ENCODE assay signal across 1 cellular context in genomic region chr17:61460796-61461585, GRCh38.
TF ChIP-seq lines count a peak whose summit lies in the region.

No MANE protein-coding gene starts in this region.

TF ChIP-seq in HepG2, 621 proteins besides CTCF, POLR2A, EP300 and RAD21 (continued from another document and continues in another):
- TF ChIP-seq, protein P1, sequence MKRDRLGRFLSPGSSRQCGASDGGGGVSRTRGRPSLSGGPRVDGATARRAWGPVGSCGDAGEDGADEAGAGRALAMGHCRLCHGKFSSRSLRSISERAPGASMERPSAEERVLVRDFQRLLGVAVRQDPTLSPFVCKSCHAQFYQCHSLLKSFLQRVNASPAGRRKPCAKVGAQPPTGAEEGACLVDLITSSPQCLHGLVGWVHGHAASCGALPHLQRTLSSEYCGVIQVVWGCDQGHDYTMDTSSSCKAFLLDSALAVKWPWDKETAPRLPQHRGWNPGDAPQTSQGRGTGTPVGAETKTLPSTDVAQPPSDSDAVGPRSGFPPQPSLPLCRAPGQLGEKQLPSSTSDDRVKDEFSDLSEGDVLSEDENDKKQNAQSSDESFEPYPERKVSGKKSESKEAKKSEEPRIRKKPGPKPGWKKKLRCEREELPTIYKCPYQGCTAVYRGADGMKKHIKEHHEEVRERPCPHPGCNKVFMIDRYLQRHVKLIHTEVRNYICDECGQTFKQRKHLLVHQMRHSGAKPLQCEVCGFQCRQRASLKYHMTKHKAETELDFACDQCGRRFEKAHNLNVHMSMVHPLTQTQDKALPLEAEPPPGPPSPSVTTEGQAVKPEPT (CRISPR knock-in tag; IDR thresholded peaks at IDR 0.05; ENCODE audit: low read depth), result no peak
- TF ChIP-seq ZNF281 (CRISPR knock-in tag; IDR thresholded peaks at IDR 0.05; ENCODE audit: borderline replicate concordance) (0 out of 2 replicates have a peak, but pooled peaks have one; percentile 12), ZBTB7B (CRISPR knock-in tag; IDR thresholded peaks at IDR 0.05) (peak; percentile 54), FOXP1 (IDR thresholded peaks at IDR 0.05) (no peak), FOXP1 (CRISPR knock-in tag; IDR thresholded peaks at IDR 0.05) (peak; percentile 86), CBFB (CRISPR knock-in tag; IDR thresholded peaks at IDR 0.05) (0 out of 2 replicates have a peak, but pooled peaks have one; percentile 70), ZNF775 (CRISPR knock-in tag; IDR thresholded peaks at IDR 0.05; ENCODE audit: borderline replicate concordance) (peak; percentile 71; the same call in 1 of the 2 replicates), MEF2D (CRISPR knock-in tag; IDR thresholded peaks at IDR 0.05) (no peak; the same call in 1 of the 2 replicates), MXI1 (IDR thresholded peaks at IDR 0.05; ENCODE audit: borderline replicate concordance, low read depth, low read length) (no peak), ETV6 (CRISPR knock-in tag; conservative IDR thresholded peaks at IDR 0.05) (no peak), SATB2 (CRISPR knock-in tag; IDR thresholded peaks at IDR 0.05) (no peak), ZNF121 (CRISPR knock-in tag; IDR thresholded peaks at IDR 0.05) (no peak), SMARCC2 (IDR thresholded peaks at IDR 0.05) (no peak), KLF16 (CRISPR knock-in tag; IDR thresholded peaks at IDR 0.05) (peak in 1 of 2 experiments; percentile 60; a peak in 1 of 4 replicates), DBP (CRISPR knock-in tag; IDR thresholded peaks at IDR 0.05; ENCODE audit: not compliant biosample characterization) (no peak), SP1 (IDR thresholded peaks at IDR 0.05) (no peak), SP1 (CRISPR knock-in tag; IDR thresholded peaks at IDR 0.05) (no peak), RBAK (CRISPR knock-in tag; IDR thresholded peaks at IDR 0.05) (no peak), ZNF678 (CRISPR knock-in tag; IDR thresholded peaks at IDR 0.05) (no peak; the same call in 1 of the 2 replicates), ZFY (CRISPR knock-in tag; IDR thresholded peaks at IDR 0.05) (peak; percentile 37; the same call in 1 of the 2 replicates), ZNF780A (CRISPR knock-in tag; IDR thresholded peaks at IDR 0.05) (no peak), ZNF331 (CRISPR knock-in tag; IDR thresholded peaks at IDR 0.05) (peak; percentile 78), MTF2 (CRISPR knock-in tag; IDR thresholded peaks at IDR 0.05; ENCODE audit: borderline replicate concordance) (no peak), ZNF576 (CRISPR knock-in tag; IDR thresholded peaks at IDR 0.05) (no peak), MEIS1 (CRISPR knock-in tag; IDR thresholded peaks at IDR 0.05; ENCODE audit: borderline replicate concordance) (no peak; the same call in 1 of the 2 replicates), MYNN (CRISPR knock-in tag; IDR thresholded peaks at IDR 0.05; ENCODE audit: low read depth) (no peak), NR0B2 (CRISPR knock-in tag; IDR thresholded peaks at IDR 0.05) (no peak), ZNF766 (CRISPR knock-in tag; IDR thresholded peaks at IDR 0.05; ENCODE audit: borderline replicate concordance) (no peak), NFE2L1 (CRISPR knock-in tag; IDR thresholded peaks at IDR 0.05; ENCODE audit: borderline replicate concordance) (no peak), ZNF552 (CRISPR knock-in tag; IDR thresholded peaks at IDR 0.05; ENCODE audit: borderline replicate concordance) (no peak), POLR2AphosphoS5 (IDR thresholded peaks at IDR 0.05; ENCODE audit: low read depth, low read length) (no peak), ARNTL (CRISPR knock-in tag; IDR thresholded peaks at IDR 0.05) (no peak), TSC22D2 (CRISPR knock-in tag; IDR thresholded peaks at IDR 0.05; ENCODE audit: borderline replicate concordance) (no peak; the same call in 1 of the 2 replicates), FOSL1 (CRISPR knock-in tag; IDR thresholded peaks at IDR 0.05; ENCODE audit: borderline replicate concordance) (peak; percentile 38; the same call in 1 of the 2 replicates), ZNF451 (CRISPR knock-in tag; IDR thresholded peaks at IDR 0.05) (no peak), CHCHD3 (CRISPR knock-in tag; IDR thresholded peaks at IDR 0.05) (no peak), KAT2B (IDR thresholded peaks at IDR 0.05; ENCODE audit: borderline replicate concordance, low read depth, low read length) (no peak), ZNF605 (CRISPR knock-in tag; IDR thresholded peaks at IDR 0.05) (peak; percentile 53; the same call in 1 of the 2 replicates), GATA4 (IDR thresholded peaks at IDR 0.05; ENCODE audit: borderline replicate concordance, low read depth) (peak; percentile 91; the same call in 1 of the 2 replicates), ZNF282 (IDR thresholded peaks at IDR 0.05; ENCODE audit: partially characterized antibody) (no peak), NR1H2 (CRISPR knock-in tag; IDR thresholded peaks at IDR 0.05; ENCODE audit: borderline replicate concordance, low read depth) (no peak), DRAP1 (CRISPR knock-in tag; IDR thresholded peaks at IDR 0.05) (peak; percentile 43; the same call in 1 of the 2 replicates), TP53 (CRISPR knock-in tag; conservative IDR thresholded peaks at IDR 0.05) (no peak), CCAR2 (optimal IDR thresholded peaks at IDR 0.05; ENCODE audit: low read depth, low read length) (no peak)
- TF ChIP-seq, protein P2, sequence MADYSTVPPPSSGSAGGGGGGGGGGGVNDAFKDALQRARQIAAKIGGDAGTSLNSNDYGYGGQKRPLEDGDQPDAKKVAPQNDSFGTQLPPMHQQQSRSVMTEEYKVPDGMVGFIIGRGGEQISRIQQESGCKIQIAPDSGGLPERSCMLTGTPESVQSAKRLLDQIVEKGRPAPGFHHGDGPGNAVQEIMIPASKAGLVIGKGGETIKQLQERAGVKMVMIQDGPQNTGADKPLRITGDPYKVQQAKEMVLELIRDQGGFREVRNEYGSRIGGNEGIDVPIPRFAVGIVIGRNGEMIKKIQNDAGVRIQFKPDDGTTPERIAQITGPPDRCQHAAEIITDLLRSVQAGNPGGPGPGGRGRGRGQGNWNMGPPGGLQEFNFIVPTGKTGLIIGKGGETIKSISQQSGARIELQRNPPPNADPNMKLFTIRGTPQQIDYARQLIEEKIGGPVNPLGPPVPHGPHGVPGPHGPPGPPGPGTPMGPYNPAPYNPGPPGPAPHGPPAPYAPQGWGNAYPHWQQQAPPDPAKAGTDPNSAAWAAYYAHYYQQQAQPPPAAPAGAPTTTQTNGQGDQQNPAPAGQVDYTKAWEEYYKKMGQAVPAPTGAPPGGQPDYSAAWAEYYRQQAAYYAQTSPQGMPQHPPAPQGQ (CRISPR knock-in tag; IDR thresholded peaks at IDR 0.05; ENCODE audit: borderline replicate concordance), result no peak
- TF ChIP-seq, protein P3, sequence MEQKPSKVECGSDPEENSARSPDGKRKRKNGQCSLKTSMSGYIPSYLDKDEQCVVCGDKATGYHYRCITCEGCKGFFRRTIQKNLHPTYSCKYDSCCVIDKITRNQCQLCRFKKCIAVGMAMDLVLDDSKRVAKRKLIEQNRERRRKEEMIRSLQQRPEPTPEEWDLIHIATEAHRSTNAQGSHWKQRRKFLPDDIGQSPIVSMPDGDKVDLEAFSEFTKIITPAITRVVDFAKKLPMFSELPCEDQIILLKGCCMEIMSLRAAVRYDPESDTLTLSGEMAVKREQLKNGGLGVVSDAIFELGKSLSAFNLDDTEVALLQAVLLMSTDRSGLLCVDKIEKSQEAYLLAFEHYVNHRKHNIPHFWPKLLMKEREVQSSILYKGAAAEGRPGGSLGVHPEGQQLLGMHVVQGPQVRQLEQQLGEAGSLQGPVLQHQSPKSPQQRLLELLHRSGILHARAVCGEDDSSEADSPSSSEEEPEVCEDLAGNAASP (CRISPR knock-in tag; IDR thresholded peaks at IDR 0.05; ENCODE audit: borderline replicate concordance), result peak; percentile 82
- TF ChIP-seq, protein P4, sequence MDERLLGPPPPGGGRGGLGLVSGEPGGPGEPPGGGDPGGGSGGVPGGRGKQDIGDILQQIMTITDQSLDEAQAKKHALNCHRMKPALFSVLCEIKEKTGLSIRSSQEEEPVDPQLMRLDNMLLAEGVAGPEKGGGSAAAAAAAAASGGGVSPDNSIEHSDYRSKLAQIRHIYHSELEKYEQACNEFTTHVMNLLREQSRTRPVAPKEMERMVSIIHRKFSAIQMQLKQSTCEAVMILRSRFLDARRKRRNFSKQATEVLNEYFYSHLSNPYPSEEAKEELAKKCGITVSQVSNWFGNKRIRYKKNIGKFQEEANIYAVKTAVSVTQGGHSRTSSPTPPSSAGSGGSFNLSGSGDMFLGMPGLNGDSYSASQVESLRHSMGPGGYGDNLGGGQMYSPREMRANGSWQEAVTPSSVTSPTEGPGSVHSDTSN (CRISPR knock-in tag; IDR thresholded peaks at IDR 0.05), result no peak
- TF ChIP-seq, protein P5, sequence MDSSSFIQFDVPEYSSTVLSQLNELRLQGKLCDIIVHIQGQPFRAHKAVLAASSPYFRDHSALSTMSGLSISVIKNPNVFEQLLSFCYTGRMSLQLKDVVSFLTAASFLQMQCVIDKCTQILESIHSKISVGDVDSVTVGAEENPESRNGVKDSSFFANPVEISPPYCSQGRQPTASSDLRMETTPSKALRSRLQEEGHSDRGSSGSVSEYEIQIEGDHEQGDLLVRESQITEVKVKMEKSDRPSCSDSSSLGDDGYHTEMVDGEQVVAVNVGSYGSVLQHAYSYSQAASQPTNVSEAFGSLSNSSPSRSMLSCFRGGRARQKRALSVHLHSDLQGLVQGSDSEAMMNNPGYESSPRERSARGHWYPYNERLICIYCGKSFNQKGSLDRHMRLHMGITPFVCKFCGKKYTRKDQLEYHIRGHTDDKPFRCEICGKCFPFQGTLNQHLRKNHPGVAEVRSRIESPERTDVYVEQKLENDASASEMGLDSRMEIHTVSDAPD (CRISPR knock-in tag; IDR thresholded peaks at IDR 0.05), result peak; percentile 56; the same call in 1 of the 2 replicates
- TF ChIP-seq, protein P6, sequence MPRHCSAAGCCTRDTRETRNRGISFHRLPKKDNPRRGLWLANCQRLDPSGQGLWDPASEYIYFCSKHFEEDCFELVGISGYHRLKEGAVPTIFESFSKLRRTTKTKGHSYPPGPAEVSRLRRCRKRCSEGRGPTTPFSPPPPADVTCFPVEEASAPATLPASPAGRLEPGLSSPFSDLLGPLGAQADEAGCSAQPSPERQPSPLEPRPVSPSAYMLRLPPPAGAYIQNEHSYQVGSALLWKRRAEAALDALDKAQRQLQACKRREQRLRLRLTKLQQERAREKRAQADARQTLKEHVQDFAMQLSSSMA (CRISPR knock-in tag; IDR thresholded peaks at IDR 0.05), result no peak
- TF ChIP-seq, protein P7, sequence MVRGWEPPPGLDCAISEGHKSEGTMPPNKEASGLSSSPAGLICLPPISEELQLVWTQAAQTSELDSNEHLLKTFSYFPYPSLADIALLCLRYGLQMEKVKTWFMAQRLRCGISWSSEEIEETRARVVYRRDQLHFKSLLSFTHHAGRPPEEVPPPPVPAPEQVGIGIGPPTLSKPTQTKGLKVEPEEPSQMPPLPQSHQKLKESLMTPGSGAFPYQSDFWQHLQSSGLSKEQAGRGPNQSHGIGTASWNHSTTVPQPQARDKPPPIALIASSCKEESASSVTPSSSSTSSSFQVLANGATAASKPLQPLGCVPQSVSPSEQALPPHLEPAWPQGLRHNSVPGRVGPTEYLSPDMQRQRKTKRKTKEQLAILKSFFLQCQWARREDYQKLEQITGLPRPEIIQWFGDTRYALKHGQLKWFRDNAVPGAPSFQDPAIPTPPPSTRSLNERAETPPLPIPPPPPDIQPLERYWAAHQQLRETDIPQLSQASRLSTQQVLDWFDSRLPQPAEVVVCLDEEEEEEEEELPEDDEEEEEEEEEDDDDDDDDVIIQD (CRISPR knock-in tag; IDR thresholded peaks at IDR 0.05; ENCODE audit: low read depth), result peak; percentile 58; the same call in 1 of the 2 replicates
